Comparison of ENCODE assay signal across 18 cellular contexts in genomic region chr1:106721779-106722178, GRCh38.
A peak's percentile ranks its signal among the peaks of the same experiment; 100 is the strongest.
DNase-seq lines count a peak whose midpoint lies in the region; TF ChIP-seq lines count a peak whose summit lies in the region.
"Had no signal": no experiment of that assay in that cellular context is flagged by ENCODE, and none has a peak within 500 bp of the region (broad histone marks: within the 10 kb centered on the region; RNA-seq: fewer than 3 reads in every experiment).

No MANE protein-coding gene starts in this region.

- H3K4me1 ChIP-seq in OCI-LY3 (ENCODE audit: low read length), result peaks cover 24% of the 10 kb centered on the region
- H3K4me1 ChIP-seq in skeletal muscle satellite cell (ENCODE audit: control insufficient read depth, insufficient read depth, low read length), result no peaks in the 10 kb centered on the region
- H3K4me1 ChIP-seq in A673 (ENCODE audit: insufficient read depth, low read length, poor library complexity, severe bottlenecking), result no peaks in the 10 kb centered on the region
- H3K4me1 ChIP-seq: A549, SJSA1 had no signal

- H3K36me3 ChIP-seq in OCI-LY3 (replicated peaks; ENCODE audit: low read depth, low read length), result peaks cover 17% of the 10 kb centered on the region
- no peaks in the 10 kb centered on the region for H3K36me3 ChIP-seq in skeletal muscle satellite cell (ENCODE audit: insufficient read depth, low read length)
- H3K36me3 ChIP-seq in A673 (ENCODE audit: insufficient read depth, low read length, poor library complexity, severe bottlenecking), result no peaks in the 10 kb centered on the region
- H3K36me3 ChIP-seq: SJSA1 had no signal

- H3K27me3 ChIP-seq in OCI-LY3 (ENCODE audit: low read depth, low read length), result no peaks in the 10 kb centered on the region
- no peaks in the 10 kb centered on the region for H3K27me3 ChIP-seq in skeletal muscle satellite cell (ENCODE audit: control insufficient read depth, insufficient read depth, low read length)
- no peaks in the 10 kb centered on the region for H3K27me3 ChIP-seq in A673 (replicated peaks; ENCODE audit: insufficient read depth, low read depth, low read length, poor library complexity)
- H3K27me3 ChIP-seq: SJSA1 had no signal

- no TSS peak for BruUV-seq in A673 (replicated peaks; lab: Mats Ljungman, UMichigan)

- no peaks in the 10 kb centered on the region for H4K20me1 ChIP-seq in OCI-LY3 (ENCODE audit: insufficient read depth, low read length)

- intact Hi-C loops in A673 (cut with micrococcal nuclease; ENCODE audit: unreplicated experiment), result no loop called here

- POLR2A ChIA-PET in A673 (lab: Charles Lee; ENCODE audit: low non-redundant PET), result no interaction called here

- H3K27ac ChIP-seq in OCI-LY3 (ENCODE audit: low read length) (no peak overlapping the region), A673 (ENCODE audit: low read depth, low read length, poor library complexity, severe bottlenecking) (no peak overlapping the region)
- H3K27ac ChIP-seq: A549, C4-2B, RWPE1, SJSA1 had no signal

- H3K4me3 ChIP-seq in Jurkat, Clone E6-1 (ENCODE audit: low read length), result no peak overlapping the region
- H3K4me3 ChIP-seq in OCI-LY3 (ENCODE audit: low read length) (no peak overlapping the region), skeletal muscle satellite cell (ENCODE audit: low read length) (no peak overlapping the region), A673 (ENCODE audit: low read depth, low read length, poor library complexity, severe bottlenecking) (no peak overlapping the region)
- H3K4me3 ChIP-seq: A549, SJSA1 had no signal

- H2AFZ ChIP-seq in OCI-LY3 (ENCODE audit: low read depth, low read length), result no peak overlapping the region

- DNase-seq in Jurkat, Clone E6-1 (ENCODE audit: low read depth, low spot score), result peak; percentile 6
- peak; percentile 1 for DNase-seq in globus pallidus (ENCODE audit: low spot score)
- no peak for DNase-seq in NCI-H2227 treated with DMSO at 0.1 percent for 48 hours (lab: John Stamatoyannopoulos, UW)
- no peak for DNase-seq in germinal center (ENCODE audit: low spot score)
- no peak for DNase-seq in A673 (ENCODE audit: low spot score)
- DNase-seq: GF-D8; H7; KG1; NCI-H2107; NCI-H226; NCI-H526 treated with DMSO at 0.1 percent for 48 hours; NK-92 treated with Interleukin-12 subunit alpha and Interleukin-12 subunit beta, amount 100 ng/mL, for 24 hours had no signal

- H3K9me3 ChIP-seq in OCI-LY3 (ENCODE audit: insufficient read depth, low read length) (0 out of 2 replicates have a peak, but pooled peaks cover 4% of the 10 kb centered on the region), skeletal muscle satellite cell (replicated peaks; ENCODE audit: low read length) (no peaks in the 10 kb centered on the region), A673 (ENCODE audit: low read depth, low read length, poor library complexity, severe bottlenecking) (peaks cover 7% of the 10 kb centered on the region)
- H3K9me3 ChIP-seq: A549, SJSA1 had no signal

- no peak overlapping the region for H3K9ac ChIP-seq in OCI-LY3 (ENCODE audit: low read length)
- H3K9ac ChIP-seq in skeletal muscle satellite cell (ENCODE audit: low read depth, low read length), result no peak overlapping the region

- no peaks in the 10 kb centered on the region for H3K79me2 ChIP-seq in OCI-LY3 (ENCODE audit: low read length)

- CTCF ChIA-PET in A673 (lab: Charles Lee), result no interaction called here

- no peak for TF ChIP-seq CTCF in OCI-LY3 (IDR thresholded peaks at IDR 0.05; ENCODE audit: low read depth, low read length)
- no peak for TF ChIP-seq CTCF in A673 (conservative IDR thresholded peaks at IDR 0.05; ENCODE audit: low read depth, low read length)

- H3K4me2 ChIP-seq in OCI-LY3 (ENCODE audit: low read length), result 0 out of 2 replicates have a peak overlapping the region, but pooled peaks have one; percentile 19
- H3K4me2 ChIP-seq in skeletal muscle satellite cell (ENCODE audit: low read length), result peak overlapping the region; percentile 29
- H3K4me2 ChIP-seq: A549 had no signal

Comparison
In these comparisons a context has a peak if more than half of its experiments do, and no peak if none do; other contexts are left out.
1. DNase-seq: peak in Jurkat, Clone E6-1 (single experiment) and globus pallidus (single experiment); none in NCI-H2227 treated with DMSO at 0.1 percent for 48 hours (single experiment), germinal center (single experiment) and A673 (single experiment).